Comparison of ENCODE assay signal across 15 cellular contexts in genomic region chr7:93757421-93757820, GRCh38.
A peak's percentile ranks its signal among the peaks of the same experiment; 100 is the strongest.
DNase-seq lines count a peak whose midpoint lies in the region; ATAC-seq, FAIRE-seq and TF ChIP-seq lines count a peak whose summit lies in the region.
"Had no signal": no experiment of that assay in that cellular context is flagged by ENCODE, and none has a peak within 500 bp of the region (broad histone marks: within the 10 kb centered on the region; RNA-seq: fewer than 3 reads in every experiment).

No MANE protein-coding gene starts in this region.

- H3K27ac ChIP-seq in brain microvascular endothelial cell (no peak overlapping the region), H9 (ENCODE audit: insufficient read length, low read depth, low read length) (no peak overlapping the region)
- H3K27ac ChIP-seq: Peyer's patch, SJCRH30 had no signal

- H3K9ac ChIP-seq in H9 (ENCODE audit: extremely low read depth, insufficient read length, low read length): no peak overlapping the region

- no peak overlapping the region for H3K18ac ChIP-seq in H9 (ENCODE audit: insufficient read length, low read depth, low read length)

- H3K79me2 ChIP-seq in H9 (ENCODE audit: insufficient read depth, low read length): no peaks in the 10 kb centered on the region

- no peak overlapping the region for H3K14ac ChIP-seq in H9 (ENCODE audit: insufficient read depth, low read length)

- no peak overlapping the region for H3K4me2 ChIP-seq in H9 (ENCODE audit: insufficient read depth, insufficient read length, low read length)

- WGBS in H9 (ENCODE audit: extremely low coverage, insufficient read length, low lambda C conversion rate): no CpG with 5 or more reads among the region's 2 CpGs

- peaks cover 7 to 11% of the 10 kb centered on the region in 2 experiments for H3K4me1 Mint-ChIP-seq in H9
- H3K4me1 Mint-ChIP-seq: CD8-positive, alpha-beta memory T cell had no signal

- H3K36me3 ChIP-seq in brain microvascular endothelial cell (replicated peaks): no peaks in the 10 kb centered on the region
- H3K36me3 ChIP-seq: Peyer's patch had no signal

- H3K23ac ChIP-seq in H9 (ENCODE audit: insufficient read length, low read depth, low read length): no peak overlapping the region

- no peaks in the 10 kb centered on the region; a peak in 1 of 7 replicates for H3K36me3 Mint-ChIP-seq in H9 (ENCODE audit: insufficient read depth in 1 of 3, low read depth in 3 of 3)
- H3K36me3 Mint-ChIP-seq: CD8-positive, alpha-beta memory T cell had no signal

- H3K4me3 Mint-ChIP-seq in H9: no peak overlapping the region
- H3K4me3 Mint-ChIP-seq: CD8-positive, alpha-beta memory T cell had no signal

- no peaks in the 10 kb centered on the region for H3K9me3 Mint-ChIP-seq in H9
- H3K9me3 Mint-ChIP-seq: CD8-positive, alpha-beta memory T cell had no signal

- H3K4me3 ChIP-seq in brain microvascular endothelial cell (ENCODE audit: low read depth, low read length) (no peak overlapping the region), fibroblast of the aortic adventitia (ENCODE audit: low read depth, low read length) (no peak overlapping the region)
- H3K4me3 ChIP-seq: Peyer's patch, SJCRH30 had no signal

- no peak overlapping the region for H4K91ac ChIP-seq in H9 (ENCODE audit: insufficient read length, low read depth, low read length)

- no peaks in the 10 kb centered on the region for H3K23me2 ChIP-seq in H9 (ENCODE audit: insufficient read length, low read depth, low read length, poor library complexity, severe bottlenecking)

- no peak overlapping the region for H2BK15ac ChIP-seq in H9 (ENCODE audit: low read depth, low read length)

- H2BK5ac ChIP-seq in H9 (ENCODE audit: insufficient read length, low read length): no peak overlapping the region

- no peaks in the 10 kb centered on the region for H3K27me3 Mint-ChIP-seq in H9 (ENCODE audit: low read depth)
- H3K27me3 Mint-ChIP-seq: CD8-positive, alpha-beta memory T cell had no signal

- 0 out of 7 replicates have a peak overlapping the region, but pooled peaks of 1 of the 3 experiments have one; percentile 2 for H3K27ac Mint-ChIP-seq in H9
- H3K27ac Mint-ChIP-seq: CD8-positive, alpha-beta memory T cell had no signal

- peak; percentile 46 for DNase-seq in RCC 7860 (ENCODE audit: low spot score)
- DNase-seq in brain microvascular endothelial cell: peak; percentile 22
- peak; percentile 15 for DNase-seq in fibroblast of the aortic adventitia (ENCODE audit: low read depth)
- DNase-seq in urothelium cell line (ENCODE audit: low spot score): peak; percentile 12
- DNase-seq in amniotic stem cell (lab: John Stamatoyannopoulos, UW): no peak
- no peak for DNase-seq in H9
- DNase-seq: CD8-positive, alpha-beta memory T cell; Kasumi-1; NCI-H1436; NCI-H2081; NCI-H524; Peyer's patch; SJCRH30 had no signal

- no peak overlapping the region for H4K8ac ChIP-seq in H9 (replicated peaks; ENCODE audit: insufficient read length, low read depth, low read length)

- ATAC-seq in GM18520 (IDR thresholded peaks at IDR 0.05; ENCODE audit: unreplicated experiment): no peak

- H2BK120ac ChIP-seq in H9 (ENCODE audit: low read depth, low read length, poor library complexity, severe bottlenecking): no peak overlapping the region

- H3K9me3 ChIP-seq in H9 (ENCODE audit: control insufficient read depth, low read depth, low read length): no peaks in the 10 kb centered on the region
- H3K9me3 ChIP-seq: Peyer's patch, SJCRH30 had no signal

- no peak overlapping the region for H2AFZ ChIP-seq in H9 (ENCODE audit: low read length)

- no peak overlapping the region for H2BK12ac ChIP-seq in H9 (ENCODE audit: insufficient read length, low read depth, low read length)

- H3K56ac ChIP-seq in H9 (ENCODE audit: insufficient read length, low read depth, low read length): no peak overlapping the region

- H4K5ac ChIP-seq in H9 (ENCODE audit: insufficient read length, low read depth, low read length): no peak overlapping the region

- H3T11ph ChIP-seq in H9 (ENCODE audit: low read length): no peak overlapping the region

- FAIRE-seq in RCC 7860 (lab: Jason Lieb, UNC) (peak; percentile 86), urothelium cell line (lab: Jason Lieb, UNC) (peak; percentile 44)
- FAIRE-seq: H1 had no signal

- no peak overlapping the region for H2BK20ac ChIP-seq in H9 (ENCODE audit: low read depth, low read length, poor library complexity, severe bottlenecking)

- TF ChIP-seq CTCF in brain microvascular endothelial cell (IDR thresholded peaks at IDR 0.05; ENCODE audit: low read depth, low read length, missing control alignments) (no peak), fibroblast of the aortic adventitia (IDR thresholded peaks at IDR 0.05; ENCODE audit: insufficient read depth, low read length) (no peak), H9 (conservative IDR thresholded peaks at IDR 0.05) (no peak)

- no peak overlapping the region for H3K4ac ChIP-seq in H9 (ENCODE audit: low read depth, low read length)

- no peaks in the 10 kb centered on the region for H3K79me1 ChIP-seq in H9 (ENCODE audit: insufficient read depth, low read depth, low read length, poor library complexity, severe bottlenecking)

- peaks cover 3% of the 10 kb centered on the region for H3K4me1 ChIP-seq in H9 (ENCODE audit: insufficient read depth, low read length)
- H3K4me1 ChIP-seq: Peyer's patch, SJCRH30 had no signal

- H4K20me1 ChIP-seq in H9 (ENCODE audit: control insufficient read depth, insufficient read depth, insufficient read length): no peaks in the 10 kb centered on the region

- in situ Hi-C loops in brain microvascular endothelial cell (cut with HindIII; ENCODE audit: low pct_ligation_motif_present, low sequenced_read_pairs): no loop called here

- H3K27me3 ChIP-seq in brain microvascular endothelial cell (replicated peaks) (no peaks in the 10 kb centered on the region), H9 (ENCODE audit: insufficient read depth, low read length) (no peaks in the 10 kb centered on the region)
- H3K27me3 ChIP-seq: Peyer's patch, SJCRH30 had no signal

- H2AK5ac ChIP-seq in H9 (ENCODE audit: insufficient read length, low read length): no peak overlapping the region

Comparison
In these comparisons a context has a peak if more than half of its experiments do, and no peak if none do; other contexts are left out.
1. DNase-seq: peak in RCC 7860 (single experiment), brain microvascular endothelial cell (single experiment), fibroblast of the aortic adventitia (single experiment) and urothelium cell line (single experiment); none in amniotic stem cell (single experiment) and H9 (single experiment).